ENCODE assay signal across 12 cellular contexts in genomic region chr2:120321721-120322284, GRCh38. TPM values are rescaled to one million over a fixed set of nuclear protein-coding genes. Genes with fewer than 3 reads are reported as not detected.
DNase-seq lines count a peak whose midpoint lies in the region; TF ChIP-seq lines count a peak whose summit lies in the region.
"Had no signal": no experiment of that assay in that cellular context is flagged by ENCODE, and none has a peak within 500 bp of the region (broad histone marks: within the 10 kb centered on the region; RNA-seq: fewer than 3 reads in every experiment).

No MANE protein-coding gene starts in this region.

- H4K20me1 ChIP-seq in OCI-LY1 (ENCODE audit: insufficient read depth, low read length) = no peaks in the 10 kb centered on the region

- TF ChIP-seq CTCF in breast epithelium (IDR thresholded peaks at IDR 0.05) (no peak), MCF 10A (IDR thresholded peaks at IDR 0.05; ENCODE audit: unreplicated experiment) (no peak), OCI-LY1 (IDR thresholded peaks at IDR 0.05; ENCODE audit: low read length) (no peak), glutamatergic neuron (IDR thresholded peaks at IDR 0.05; ENCODE audit: partially characterized antibody, unreplicated experiment) (no peak), tibial artery (IDR thresholded peaks at IDR 0.05) (no peak)

- H3K79me2 ChIP-seq in OCI-LY1 (ENCODE audit: insufficient read depth, low read length) = no peaks in the 10 kb centered on the region

- TF ChIP-seq POLR2A in breast epithelium (IDR thresholded peaks at IDR 0.05) = no peak

- H3K36me3 ChIP-seq in breast epithelium (no peaks in the 10 kb centered on the region), OCI-LY1 (ENCODE audit: insufficient read depth, low read length) (no peaks in the 10 kb centered on the region), tibial artery (no peaks in the 10 kb centered on the region)

- intact Hi-C loops in breast epithelium (cut with DNase I; ENCODE audit: low total_unique reads) = no loop called here
- intact Hi-C loops in MCF 10A (cut with micrococcal nuclease) = no loop called here
- intact Hi-C loops in tibial artery (cut with DNase I; ENCODE audit: low total_unique reads) = no loop called here

- no peak overlapping the region for H3K4me3 ChIP-seq in breast epithelium
- no peak overlapping the region for H3K4me3 ChIP-seq in OCI-LY1 (ENCODE audit: low read depth, low read length, poor library complexity, severe bottlenecking)
- no peak overlapping the region for H3K4me3 ChIP-seq in tibial artery

- H3K9me3 Mint-ChIP-seq in MCF 10A (ENCODE audit: unreplicated experiment) (no peaks in the 10 kb centered on the region), glutamatergic neuron (ENCODE audit: unreplicated experiment) (peaks cover 4% of the 10 kb centered on the region)
- H3K9me3 Mint-ChIP-seq: CD4-positive, alpha-beta T cell; H9 had no signal

- BruUV-seq in MCF 10A (replicated peaks; lab: Mats Ljungman, UMichigan) = no TSS peak

- H3K27ac ChIP-seq in breast epithelium = peak overlapping the region; percentile 29 to 58
- H3K27ac ChIP-seq in OCI-LY1 (ENCODE audit: low read depth, low read length, poor library complexity, severe bottlenecking) = no peak overlapping the region
- H3K27ac ChIP-seq in tibial artery = no peak overlapping the region
- H3K27ac ChIP-seq: C4-2B had no signal

- no peaks in the 10 kb centered on the region for H3F3A ChIP-seq in OCI-LY1 (ENCODE audit: insufficient read depth, low read length)

- 0 out of 2 replicates have a peak overlapping the region, but pooled peaks have one; percentile 30 for H2AFZ ChIP-seq in OCI-LY1 (ENCODE audit: low read length)

- no peaks in the 10 kb centered on the region for H3K9me2 ChIP-seq in OCI-LY1 (ENCODE audit: low read depth, low read length)

- H3K36me3 Mint-ChIP-seq in MCF 10A (ENCODE audit: insufficient read depth, unreplicated experiment) = no peaks in the 10 kb centered on the region
- H3K36me3 Mint-ChIP-seq in glutamatergic neuron (ENCODE audit: unreplicated experiment) = no peaks in the 10 kb centered on the region

- H3K27me3 ChIP-seq in breast epithelium = peaks cover 0 to 3% of the 10 kb centered on the region in 2 donors
- H3K27me3 ChIP-seq in OCI-LY1 (ENCODE audit: insufficient read depth, low read length) = no peaks in the 10 kb centered on the region; the same call in 1 of the 2 replicates
- no peaks in the 10 kb centered on the region for H3K27me3 ChIP-seq in tibial artery

- H3K9me3 ChIP-seq in breast epithelium (no peaks in the 10 kb centered on the region), OCI-LY1 (ENCODE audit: low read length) (no peaks in the 10 kb centered on the region), tibial artery (no peaks in the 10 kb centered on the region)
- H3K9me3 ChIP-seq: Caco-2 had no signal

- H3K4me1 Mint-ChIP-seq in MCF 10A (ENCODE audit: insufficient read depth, unreplicated experiment) = peaks cover 31% of the 10 kb centered on the region
- no peaks in the 10 kb centered on the region for H3K4me1 Mint-ChIP-seq in glutamatergic neuron (ENCODE audit: low read depth, unreplicated experiment)
- H3K4me1 Mint-ChIP-seq: B cell, H9 had no signal

- POLR2A ChIA-PET in MCF 10A (lab: Yijun Ruan, JAX) = interaction anchor here (0.8 kb wide), 1 partner anchor 304 kb away, joined by 3 read pairs; no protein-coding TSS in a partner anchor

- no peak overlapping the region for H3K9ac ChIP-seq in OCI-LY1 (ENCODE audit: low read length)

- H3K27me3 Mint-ChIP-seq in MCF 10A (ENCODE audit: insufficient read depth, unreplicated experiment) (no peaks in the 10 kb centered on the region), glutamatergic neuron (ENCODE audit: unreplicated experiment) (peaks cover 2% of the 10 kb centered on the region)
- H3K27me3 Mint-ChIP-seq: CD4-positive, alpha-beta T cell had no signal

- H3K4me3 Mint-ChIP-seq in MCF 10A (ENCODE audit: unreplicated experiment) = no peak overlapping the region
- no peak overlapping the region for H3K4me3 Mint-ChIP-seq in glutamatergic neuron (ENCODE audit: unreplicated experiment)
- H3K4me3 Mint-ChIP-seq: B cell; CD4-positive, alpha-beta T cell; H9 had no signal

- H3K27ac Mint-ChIP-seq in MCF 10A (ENCODE audit: low read depth, unreplicated experiment) = no peak overlapping the region
- no peak overlapping the region for H3K27ac Mint-ChIP-seq in glutamatergic neuron (ENCODE audit: unreplicated experiment)
- H3K27ac Mint-ChIP-seq: B cell; CD4-positive, alpha-beta T cell; H9 had no signal

- no peak for DNase-seq in breast epithelium (ENCODE audit: low spot score in 2 of 2)
- DNase-seq in MCF 10A (ENCODE audit: unreplicated experiment) = no peak
- peak; percentile 5 for DNase-seq in glutamatergic neuron
- no peak for DNase-seq in tibial artery
- no peak for DNase-seq in SW 1271 (lab: John Stamatoyannopoulos, UW)
- DNase-seq in activated T-cell treated with anti-CD3 and anti-CD28 coated beads for 4 hours = no peak
- DNase-seq: Caco-2; CD4-positive, alpha-beta T cell; H9 had no signal

- H3K4me1 ChIP-seq in breast epithelium = peaks cover 12 to 23% of the 10 kb centered on the region in 2 donors
- peaks cover 9% of the 10 kb centered on the region for H3K4me1 ChIP-seq in OCI-LY1 (ENCODE audit: insufficient read depth, low read length, severe bottlenecking)
- peaks cover 0 to 19% (median 15%) of the 10 kb centered on the region in 4 donors for H3K4me1 ChIP-seq in tibial artery
- H3K4me1 ChIP-seq: Caco-2 had no signal

- no peak overlapping the region for H3K4me2 ChIP-seq in OCI-LY1 (ENCODE audit: low read length)

- CTCF ChIA-PET in MCF 10A (lab: Yijun Ruan, JAX) = interaction anchor here (0.5 to 0.6 kb wide), 3 partner anchors 16 to 241 kb away, joined by 3 read pairs; no protein-coding TSS in a partner anchor

RNA-seq across cellular contexts. Expression of gene INHBB, which starts 24.1 kb away (rescaled TPM):
- total RNA-seq in breast epithelium (10 to 100 TPM; 35.0 to 60.6 (median 42.3) TPM), MCF 10A (2022) (0.10 and 0.16 TPM in 2 replicates), glutamatergic neuron (ENCODE audit: unreplicated experiment) (0.34 TPM)
- total RNA-seq: B cell; CD4-positive, alpha-beta T cell had no signal

Comparison
In these comparisons a context has a peak if more than half of its experiments do, and no peak if none do; other contexts are left out.
1. RNA of gene INHBB, which starts 24.1 kb away (total RNA-seq): 35.0 to 60.6 TPM in breast epithelium; 0.34 TPM in glutamatergic neuron (single experiment) and 0.10 to 0.16 TPM in MCF 10A; every median in the first group is over 10 times any median in the second.
2. H3K27ac ChIP-seq: peak in breast epithelium (2 of 2); none in OCI-LY1 (single experiment) and tibial artery (0 of 2).